ENCODE assay signal across 1 cellular context in the genomic region with DNA sequence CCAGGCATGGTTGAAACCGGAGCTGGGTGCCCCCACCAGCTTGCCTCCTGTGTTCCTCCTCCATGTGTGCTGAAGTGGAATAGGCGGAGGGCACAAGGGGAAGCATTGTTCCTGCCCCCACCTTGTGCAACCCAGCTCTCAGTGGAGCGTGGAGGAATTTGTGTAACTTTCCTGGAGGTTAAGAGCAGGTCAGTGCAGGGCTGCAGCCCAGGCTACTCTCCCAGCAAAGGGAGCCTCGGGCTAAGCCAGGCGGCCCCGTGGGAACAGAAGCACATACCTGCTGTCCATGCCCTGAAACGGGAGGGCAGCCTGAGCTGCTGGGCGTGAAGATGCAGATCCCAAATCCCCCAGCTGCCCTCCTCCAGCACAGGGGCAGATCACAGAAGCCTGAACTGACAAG.
TF ChIP-seq lines count a peak whose summit lies in the region.

No MANE protein-coding gene starts in this region.

TF ChIP-seq in GM23338, 12 proteins besides CTCF, POLR2A, EP300 and RAD21:
- TF ChIP-seq, protein P1, sequence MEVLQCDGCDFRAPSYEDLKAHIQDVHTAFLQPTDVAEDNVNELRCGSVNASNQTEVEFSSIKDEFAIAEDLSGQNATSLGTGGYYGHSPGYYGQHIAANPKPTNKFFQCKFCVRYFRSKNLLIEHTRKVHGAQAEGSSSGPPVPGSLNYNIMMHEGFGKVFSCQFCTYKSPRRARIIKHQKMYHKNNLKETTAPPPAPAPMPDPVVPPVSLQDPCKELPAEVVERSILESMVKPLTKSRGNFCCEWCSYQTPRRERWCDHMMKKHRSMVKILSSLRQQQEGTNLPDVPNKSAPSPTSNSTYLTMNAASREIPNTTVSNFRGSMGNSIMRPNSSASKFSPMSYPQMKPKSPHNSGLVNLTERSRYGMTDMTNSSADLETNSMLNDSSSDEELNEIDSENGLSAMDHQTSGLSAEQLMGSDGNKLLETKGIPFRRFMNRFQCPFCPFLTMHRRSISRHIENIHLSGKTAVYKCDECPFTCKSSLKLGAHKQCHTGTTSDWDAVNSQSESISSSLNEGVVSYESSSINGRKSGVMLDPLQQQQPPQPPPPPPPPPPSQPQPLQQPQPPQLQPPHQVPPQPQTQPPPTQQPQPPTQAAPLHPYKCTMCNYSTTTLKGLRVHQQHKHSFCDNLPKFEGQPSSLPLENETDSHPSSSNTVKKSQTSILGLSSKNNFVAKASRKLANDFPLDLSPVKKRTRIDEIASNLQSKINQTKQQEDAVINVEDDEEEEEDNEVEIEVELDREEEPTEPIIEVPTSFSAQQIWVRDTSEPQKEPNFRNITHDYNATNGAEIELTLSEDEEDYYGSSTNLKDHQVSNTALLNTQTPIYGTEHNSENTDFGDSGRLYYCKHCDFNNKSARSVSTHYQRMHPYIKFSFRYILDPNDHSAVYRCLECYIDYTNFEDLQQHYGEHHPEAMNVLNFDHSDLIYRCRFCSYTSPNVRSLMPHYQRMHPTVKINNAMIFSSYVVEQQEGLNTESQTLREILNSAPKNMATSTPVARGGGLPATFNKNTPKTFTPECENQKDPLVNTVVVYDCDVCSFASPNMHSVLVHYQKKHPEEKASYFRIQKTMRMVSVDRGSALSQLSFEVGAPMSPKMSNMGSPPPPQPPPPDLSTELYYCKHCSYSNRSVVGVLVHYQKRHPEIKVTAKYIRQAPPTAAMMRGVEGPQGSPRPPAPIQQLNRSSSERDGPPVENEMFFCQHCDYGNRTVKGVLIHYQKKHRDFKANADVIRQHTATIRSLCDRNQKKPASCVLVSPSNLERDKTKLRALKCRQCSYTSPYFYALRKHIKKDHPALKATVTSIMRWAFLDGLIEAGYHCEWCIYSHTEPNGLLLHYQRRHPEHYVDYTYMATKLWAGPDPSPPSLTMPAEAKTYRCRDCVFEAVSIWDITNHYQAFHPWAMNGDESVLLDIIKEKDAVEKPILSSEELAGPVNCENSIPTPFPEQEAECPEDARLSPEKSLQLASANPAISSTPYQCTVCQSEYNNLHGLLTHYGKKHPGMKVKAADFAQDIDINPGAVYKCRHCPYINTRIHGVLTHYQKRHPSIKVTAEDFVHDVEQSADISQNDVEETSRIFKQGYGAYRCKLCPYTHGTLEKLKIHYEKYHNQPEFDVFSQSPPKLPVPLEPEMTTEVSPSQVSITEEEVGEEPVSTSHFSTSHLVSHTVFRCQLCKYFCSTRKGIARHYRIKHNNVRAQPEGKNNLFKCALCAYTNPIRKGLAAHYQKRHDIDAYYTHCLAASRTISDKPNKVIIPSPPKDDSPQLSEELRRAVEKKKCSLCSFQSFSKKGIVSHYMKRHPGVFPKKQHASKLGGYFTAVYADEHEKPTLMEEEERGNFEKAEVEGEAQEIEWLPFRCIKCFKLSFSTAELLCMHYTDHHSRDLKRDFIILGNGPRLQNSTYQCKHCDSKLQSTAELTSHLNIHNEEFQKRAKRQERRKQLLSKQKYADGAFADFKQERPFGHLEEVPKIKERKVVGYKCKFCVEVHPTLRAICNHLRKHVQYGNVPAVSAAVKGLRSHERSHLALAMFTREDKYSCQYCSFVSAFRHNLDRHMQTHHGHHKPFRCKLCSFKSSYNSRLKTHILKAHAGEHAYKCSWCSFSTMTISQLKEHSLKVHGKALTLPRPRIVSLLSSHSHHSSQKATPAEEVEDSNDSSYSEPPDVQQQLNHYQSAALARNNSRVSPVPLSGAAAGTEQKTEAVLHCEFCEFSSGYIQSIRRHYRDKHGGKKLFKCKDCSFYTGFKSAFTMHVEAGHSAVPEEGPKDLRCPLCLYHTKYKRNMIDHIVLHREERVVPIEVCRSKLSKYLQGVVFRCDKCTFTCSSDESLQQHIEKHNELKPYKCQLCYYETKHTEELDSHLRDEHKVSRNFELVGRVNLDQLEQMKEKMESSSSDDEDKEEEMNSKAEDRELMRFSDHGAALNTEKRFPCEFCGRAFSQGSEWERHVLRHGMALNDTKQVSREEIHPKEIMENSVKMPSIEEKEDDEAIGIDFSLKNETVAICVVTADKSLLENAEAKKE (CRISPR knock-in tag; IDR thresholded peaks at IDR 0.05), result no peak
TF ChIP-seq in GM23338: peak in this region for 0.
